Comparison of ENCODE assay signal across 9 cellular contexts in the genomic region with DNA sequence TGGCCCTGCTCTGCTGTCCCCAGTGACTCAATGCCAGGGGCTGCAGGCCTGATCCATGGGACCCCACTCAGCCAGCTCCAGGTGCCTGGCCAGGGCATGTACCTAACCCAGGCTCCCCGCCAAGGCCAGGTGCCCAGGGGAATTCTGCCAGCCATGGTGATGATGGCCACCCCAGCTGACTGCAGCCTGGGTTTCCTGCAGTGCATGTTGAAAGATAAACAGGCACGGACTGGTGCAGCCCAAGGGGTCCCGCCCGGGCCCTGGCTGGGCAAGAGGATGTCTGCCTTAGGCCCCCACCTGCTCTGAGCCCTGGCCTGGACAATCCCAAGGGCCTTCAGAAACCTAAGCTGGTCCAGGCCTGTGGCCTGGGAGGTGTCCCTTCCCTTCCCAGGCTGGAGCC. TPM values are rescaled to one million over a fixed set of nuclear protein-coding genes. Genes with fewer than 3 reads are reported as not detected.
A peak's percentile ranks its signal among the peaks of the same experiment; 100 is the strongest.
DNase-seq lines count a peak whose midpoint lies in the region; ATAC-seq and TF ChIP-seq lines count a peak whose summit lies in the region.
"Had no signal": no experiment of that assay in that cellular context is flagged by ENCODE, and none has a peak within 500 bp of the region (broad histone marks: within the 10 kb centered on the region; RNA-seq: fewer than 3 reads in every experiment).

No MANE protein-coding gene starts in this region.

- H3K4me3 ChIP-seq in esophagus squamous epithelium (peak overlapping the region in 3 of 4 donors; percentile 32 to 67 (median 62)), gastrocnemius medialis (peak overlapping the region in 3 of 4 donors; percentile 62 to 66 (median 62)), testis (no peak overlapping the region)

- in situ Hi-C loops in gastrocnemius medialis (cut with MboI; ENCODE audit: low sequenced_read_pairs in 4 of 4), result no loop called here

- peak; percentile 34 for DNase-seq in NCI-H2171 treated with DMSO at 0.1 percent for 48 hours (lab: John Stamatoyannopoulos, UW)
- no peak for DNase-seq in NCI-H2171 (lab: John Stamatoyannopoulos, UW)
- DNase-seq in NCI-H2107 treated with DMSO at 0.1 percent for 48 hours (lab: John Stamatoyannopoulos, UW; ENCODE audit: unreplicated experiment), result peak; percentile 19
- DNase-seq in esophagus squamous epithelium (lab: John Stamatoyannopoulos, UW), result no peak
- no peak for DNase-seq in gastrocnemius medialis
- no peak for DNase-seq in testis

- ATAC-seq in gastrocnemius medialis (no peak), HG02938 (IDR thresholded peaks at IDR 0.05; ENCODE audit: unreplicated experiment) (no peak), GM21576 (IDR thresholded peaks at IDR 0.05; ENCODE audit: unreplicated experiment) (no peak)

- peaks cover 28 to 65% (median 35%) of the 10 kb centered on the region in 3 donors for H3K4me1 ChIP-seq in esophagus squamous epithelium
- H3K4me1 ChIP-seq in gastrocnemius medialis, result peaks cover 20 to 23% of the 10 kb centered on the region in 2 donors
- peaks cover 28% of the 10 kb centered on the region for H3K4me1 ChIP-seq in testis

- intact Hi-C loops in esophagus squamous epithelium (cut with DNase I), result loop anchor here (5.0 kb wide), 1 partner anchor 85 kb away; the partner anchor contains the start of gene FBXW5
- intact Hi-C loops in gastrocnemius medialis (cut with DNase I; ENCODE audit: low total_unique reads), result loop anchor here (5.0 kb wide), 1 partner anchor 180 kb away; the partner anchor contains the start of gene PHPT1
- intact Hi-C loops in testis (cut with DNase I; ENCODE audit: low total_unique reads), result loop anchor here (5.0 kb wide), 1 partner anchor 240 kb away; no protein-coding TSS in a partner anchor

- H3K27me3 ChIP-seq in esophagus squamous epithelium (no peaks in the 10 kb centered on the region), gastrocnemius medialis (no peaks in the 10 kb centered on the region), testis (no peaks in the 10 kb centered on the region)

- H3K9me3 ChIP-seq in esophagus squamous epithelium (no peaks in the 10 kb centered on the region), gastrocnemius medialis (no peaks in the 10 kb centered on the region), testis (no peaks in the 10 kb centered on the region)

- WGBS in esophagus squamous epithelium, 2 donors, result no CpG with 5 or more reads among the region's 4 CpGs
- 85% methylated on average over 4 of the region's 4 CpGs; no CpG with 5 or more reads in 1 of the 2 donors for WGBS in testis, 2 donors

- TF ChIP-seq POLR2A in esophagus squamous epithelium (IDR thresholded peaks at IDR 0.05), result no peak
- TF ChIP-seq POLR2A in gastrocnemius medialis (IDR thresholded peaks at IDR 0.05), result no peak
- no peak for TF ChIP-seq POLR2A in testis (IDR thresholded peaks at IDR 0.05)

- H3K27ac ChIP-seq in esophagus squamous epithelium, result peak overlapping the region in 2 of 4 donors; percentile 29 to 50
- H3K27ac ChIP-seq in gastrocnemius medialis, result no peak overlapping the region
- no peak overlapping the region for H3K27ac ChIP-seq in testis

- TF ChIP-seq CTCF in esophagus squamous epithelium (IDR thresholded peaks at IDR 0.05) (no peak), gastrocnemius medialis (IDR thresholded peaks at IDR 0.05 in 4 of 5, conservative IDR thresholded peaks at IDR 0.05 in 1 of 5) (no peak), testis (IDR thresholded peaks at IDR 0.05) (no peak)

- H3K36me3 ChIP-seq in esophagus squamous epithelium (no peaks in the 10 kb centered on the region), gastrocnemius medialis (no peaks in the 10 kb centered on the region), testis (ENCODE audit: low read depth, missing control alignments) (no peaks in the 10 kb centered on the region)

RNA-seq across cellular contexts. Expression of gene ABCA2, which starts 1.2 kb away (rescaled TPM):
- total RNA-seq in esophagus squamous epithelium (10 to 100 TPM in 2 of 4 donors, 1 to 10 TPM in 2; 3.5 to 14.7 (median 7.6) TPM), gastrocnemius medialis (10 to 100 TPM; 14.1 to 20.0 (median 16.7) TPM), testis (10 to 100 TPM; 56.0 to 65.5 TPM)
- polyA plus RNA-seq in testis (ENCODE audit: insufficient read depth, low read depth, low replicate concordance), result 33.6 TPM

RNA-seq across cellular contexts. Expression of gene FUT7, which starts 5.1 kb away (rescaled TPM):
- total RNA-seq in esophagus squamous epithelium, result under 1 TPM in 3 of 4 donors, not detected in 1; 0.13 to 0.38 (median 0.21) TPM
- total RNA-seq in gastrocnemius medialis, result not detected
- under 1 TPM; 0.06 to 0.24 TPM for total RNA-seq in testis
- 0.24 TPM for polyA plus RNA-seq in testis (ENCODE audit: insufficient read depth, low read depth, low replicate concordance)
- total RNA-seq: urinary bladder had no signal

RNA-seq across cellular contexts. Expression of gene NPDC1, which starts 19.1 kb away (rescaled TPM):
- total RNA-seq in esophagus squamous epithelium (10 to 100 TPM; 11.9 to 45.2 (median 20.3) TPM), gastrocnemius medialis (10 to 100 TPM; 11.3 to 22.3 (median 19.0) TPM), testis (100 to 1,000 TPM in 1 of 2 donors, 10 to 100 TPM in 1; 75.9 to 103 TPM)
- polyA plus RNA-seq in testis (ENCODE audit: insufficient read depth, low read depth, low replicate concordance), result 47.7 TPM

RNA-seq across cellular contexts. Expression of gene ENTPD2, which starts 27.0 kb away (rescaled TPM):
- 1 to 10 TPM in 2 of 4 donors, under 1 TPM in 2; 0.47 to 1.3 (median 0.86) TPM for total RNA-seq in esophagus squamous epithelium
- total RNA-seq in gastrocnemius medialis, result under 1 TPM in 2 of 4 donors, not detected in 2; 0.22 to 0.55 TPM
- total RNA-seq in testis, result 1 to 10 TPM; 5.7 to 9.6 TPM
- polyA plus RNA-seq in testis (ENCODE audit: insufficient read depth, low read depth, low replicate concordance), result 8.5 TPM

RNA-seq across cellular contexts. Expression of gene CLIC3, which starts 30.5 kb away (rescaled TPM):
- 100 to 1,000 TPM in 3 of 4 donors, 10 to 100 TPM in 1; 94.8 to 442 (median 200) TPM for total RNA-seq in esophagus squamous epithelium
- under 1 TPM in 1 of 4 donors, not detected in 3; 0.36 TPM for total RNA-seq in gastrocnemius medialis
- 1 to 10 TPM; 1.8 to 1.9 TPM for total RNA-seq in testis
- polyA plus RNA-seq in testis (ENCODE audit: insufficient read depth, low read depth, low replicate concordance), result 2.8 TPM

Comparison
In these comparisons a context has a peak if more than half of its experiments do, and no peak if none do; other contexts are left out.
1. DNase-seq: peak in NCI-H2171 treated with DMSO at 0.1 percent for 48 hours (single experiment) and NCI-H2107 treated with DMSO at 0.1 percent for 48 hours (single experiment); none in NCI-H2171 (single experiment), esophagus squamous epithelium (single experiment), gastrocnemius medialis (0 of 2) and testis (single experiment).
2. H3K4me3 ChIP-seq: peak in esophagus squamous epithelium (3 of 4) and gastrocnemius medialis (3 of 4); none in testis (0 of 2).